Comparison of ENCODE assay signal across 25 cellular contexts in the genomic region with DNA sequence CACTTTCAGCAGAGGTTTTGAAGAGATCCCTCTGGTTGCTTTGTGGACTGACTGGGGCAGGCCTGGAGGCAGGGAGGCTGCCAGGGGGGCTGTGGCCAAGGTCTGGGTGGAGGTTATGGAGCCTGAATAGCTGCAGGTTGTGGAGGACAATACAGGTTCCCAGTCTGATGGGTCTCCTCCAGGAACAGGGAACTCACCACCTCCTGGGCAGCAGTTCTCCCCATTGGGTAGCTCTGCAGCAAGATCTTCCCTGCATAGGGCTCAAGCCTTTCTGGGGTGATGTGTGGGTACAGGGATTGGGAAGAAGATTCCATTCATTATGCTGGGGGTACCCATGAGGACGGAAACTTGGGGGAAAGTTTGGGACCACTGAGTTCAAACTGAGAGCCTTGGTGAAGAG. TPM values are rescaled to one million over a fixed set of nuclear protein-coding genes. Genes with fewer than 3 reads are reported as not detected.
"Had no signal": no experiment of that assay in that cellular context is flagged by ENCODE, and none has a peak within 500 bp of the region (broad histone marks: within the 10 kb centered on the region; RNA-seq: fewer than 3 reads in every experiment).

No MANE protein-coding gene starts in this region.

- ATAC-seq: sciatic nerve, SK-N-SH treated with all-trans-retinoic acid at 6 μM for 48 hours, upper lobe of right lung had no signal

- H3K4me3 Mint-ChIP-seq: activated naive CD4-positive, alpha-beta T cell treated with anti-CD3 and anti-CD28 coated beads for 36 hours; memory B cell; nephron progenitor cell had no signal

- DNase-seq: activated CD4-positive, alpha-beta T cell treated with anti-CD3 and anti-CD28 coated beads, Interleukin-2, amount 50 U/mL, for 1 hour; activated CD4-positive, CD25-positive, alpha-beta regulatory T cell treated with anti-CD3 and anti-CD28 coated beads, Interleukin-2, amount 50 U/mL, for 72 hours; activated naive CD4-positive, alpha-beta T cell treated with anti-CD3 and anti-CD28 coated beads for 36 hours; activated T-cell treated with anti-CD3 and anti-CD28 coated beads, Interleukin-2, amount 50 U/mL, for 1 hour; adrenal gland; brain microvascular endothelial cell; central memory CD4-positive, alpha-beta T cell; effector memory CD4-positive, alpha-beta T cell; glutamatergic neuron; hippocampal formation; left ventricle myocardium superior; nephron progenitor cell; nucleus accumbens; stimulated activated CD4-positive, alpha-beta T cell treated with anti-CD3 and anti-CD28 coated beads, Interleukin-2, amount 100 ng/mL, for 48 hours; stimulated activated CD8-positive, alpha-beta memory T cell treated with anti-CD3 and anti-CD28 coated beads, Interleukin-4, amount 100 ng/mL, for 48 hours; stimulated activated naive CD4-positive, alpha-beta T cell; upper lobe of right lung; WERI-Rb-1 had no signal

- H3K36me3 ChIP-seq: adrenal gland, ascending aorta, brain microvascular endothelial cell had no signal

- H3K27ac Mint-ChIP-seq: activated naive CD4-positive, alpha-beta T cell treated with anti-CD3 and anti-CD28 coated beads for 36 hours; memory B cell; nephron progenitor cell had no signal

- H3K4me1 ChIP-seq: adrenal gland, ascending aorta had no signal

- H3K27me3 ChIP-seq: adrenal gland, ascending aorta, upper lobe of right lung had no signal

- H3K9me3 Mint-ChIP-seq: activated naive CD4-positive, alpha-beta T cell treated with anti-CD3 and anti-CD28 coated beads for 36 hours; memory B cell; nephron progenitor cell had no signal

- H3K9me3 ChIP-seq: adrenal gland, ascending aorta, upper lobe of right lung had no signal

- H3K4me3 ChIP-seq: adrenal gland, ascending aorta, smooth muscle cell, upper lobe of right lung had no signal

- H3K27ac ChIP-seq: adrenal gland, ascending aorta, brain microvascular endothelial cell, upper lobe of right lung, WERI-Rb-1 had no signal

RNA-seq across cellular contexts. Expression of a gene that starts 6.8 kb away (rescaled TPM):
- total RNA-seq: frontal cortex had no signal

RNA-seq across cellular contexts. Expression of a gene that starts 38.2 kb away (rescaled TPM):
- total RNA-seq: activated naive CD4-positive, alpha-beta T cell treated with anti-CD3 and anti-CD28 coated beads for 36 hours; dermis microvascular lymphatic vessel endothelial cell; frontal cortex had no signal
